In the genomic region with DNA sequence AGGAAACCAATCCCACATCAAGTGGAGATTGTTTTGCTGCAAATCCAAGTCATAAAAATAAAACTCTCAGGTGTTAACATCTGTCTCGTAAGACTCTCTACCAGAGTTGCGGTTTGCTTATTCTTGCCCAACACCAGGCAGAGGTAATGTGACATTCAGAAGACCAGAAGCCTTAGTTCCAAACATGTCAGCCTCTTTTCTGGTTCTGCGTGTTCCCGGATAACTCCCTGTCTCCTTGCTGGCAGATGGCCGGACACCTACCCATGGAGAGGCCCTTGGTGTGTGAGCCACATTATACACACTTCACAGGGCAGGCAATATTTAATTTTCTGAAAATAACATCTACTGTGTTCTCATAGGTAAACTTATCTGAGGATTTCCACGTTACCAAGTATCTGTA, we compare ENCODE assay signal across 23 cellular contexts.
"Had no signal": no experiment of that assay in that cellular context is flagged by ENCODE, and none has a peak within 500 bp of the region (broad histone marks: within the 10 kb centered on the region; RNA-seq: fewer than 3 reads in every experiment).

No MANE protein-coding gene starts in this region.

- H3K4me3 Mint-ChIP-seq: memory B cell; naive B cell; nephron; stimulated activated effector memory CD8-positive, alpha-beta T cell treated with anti-CD3 and anti-CD28 coated beads, Interleukin-12 subunit alpha, Interleukin-12 subunit beta, amount 100 ng/mL, for 72 hours had no signal

- H3K27me3 Mint-ChIP-seq: memory B cell had no signal

- DNase-seq: cortex of kidney; effector CD8-positive, alpha-beta T cell; foreskin melanocyte; heart right ventricle; hypothalamus; kidney glomerular epithelial cell; left lung; lower lobe of right lung; midbrain; naive B cell; right lobe of liver; stimulated activated CD4-positive, alpha-beta T cell treated with anti-CD3 and anti-CD28 coated beads, Interleukin-4, amount 100 ng/mL, for 1 hour; stimulated activated CD8-positive, alpha-beta memory T cell treated with anti-CD3 and anti-CD28 coated beads, Interleukin-4, amount 100 ng/mL, for 48 hours; stimulated activated naive CD8-positive, alpha-beta T cell treated with anti-CD3 and anti-CD28 coated beads, Interleukin-15, Interleukin-2, amounts not matched to agents 100 U/mL and 50 U/mL, for 24 hours; upper lobe of left lung; uterus had no signal

- H3K4me3 ChIP-seq: dorsolateral prefrontal cortex, heart right ventricle, left lung, lower lobe of right lung, prostate gland, right lobe of liver, tibial artery, upper lobe of left lung, uterus had no signal

- ATAC-seq: left lung; lower lobe of right lung; right lobe of liver; stimulated activated effector memory CD8-positive, alpha-beta T cell treated with anti-CD3 and anti-CD28 coated beads, Interleukin-12 subunit alpha, Interleukin-12 subunit beta, amount 100 ng/mL, for 72 hours; stimulated activated naive CD8-positive, alpha-beta T cell treated with anti-CD3 and anti-CD28 coated beads, Interleukin-15, Interleukin-2, amounts not matched to agents 100 U/mL and 50 U/mL, for 24 hours had no signal

- H3K4me1 Mint-ChIP-seq: nephron had no signal

- H3K36me3 Mint-ChIP-seq: naive B cell had no signal

- H3K36me3 ChIP-seq: prostate gland, right lobe of liver, upper lobe of left lung, uterus had no signal

- H3K27ac ChIP-seq: heart right ventricle, left lung, lower lobe of right lung, parathyroid adenoma, prostate gland, right lobe of liver, tibial artery, upper lobe of left lung, uterus had no signal

- H2AFZ ChIP-seq: parathyroid adenoma had no signal

- H3K27ac Mint-ChIP-seq: nephron; stimulated activated effector memory CD8-positive, alpha-beta T cell treated with anti-CD3 and anti-CD28 coated beads, Interleukin-12 subunit alpha, Interleukin-12 subunit beta, amount 100 ng/mL, for 72 hours had no signal

- H3K9me3 ChIP-seq: heart right ventricle, left lung, lower lobe of right lung, prostate gland, right lobe of liver, tibial artery, upper lobe of left lung, uterus had no signal

- H3K4me1 ChIP-seq: left lung, lower lobe of right lung, parathyroid adenoma, prostate gland, right lobe of liver, upper lobe of left lung, uterus had no signal

- H3K9me3 Mint-ChIP-seq: memory B cell; naive B cell; nephron; stimulated activated effector memory CD8-positive, alpha-beta T cell treated with anti-CD3 and anti-CD28 coated beads, Interleukin-12 subunit alpha, Interleukin-12 subunit beta, amount 100 ng/mL, for 72 hours had no signal

- H3K79me2 ChIP-seq: parathyroid adenoma had no signal

- H3K9ac ChIP-seq: parathyroid adenoma had no signal

- H3K27me3 ChIP-seq: dorsolateral prefrontal cortex, heart right ventricle, left lung, right lobe of liver, tibial artery, upper lobe of left lung, uterus had no signal
